ENCODE assay signal across 8 cellular contexts in the genomic region with DNA sequence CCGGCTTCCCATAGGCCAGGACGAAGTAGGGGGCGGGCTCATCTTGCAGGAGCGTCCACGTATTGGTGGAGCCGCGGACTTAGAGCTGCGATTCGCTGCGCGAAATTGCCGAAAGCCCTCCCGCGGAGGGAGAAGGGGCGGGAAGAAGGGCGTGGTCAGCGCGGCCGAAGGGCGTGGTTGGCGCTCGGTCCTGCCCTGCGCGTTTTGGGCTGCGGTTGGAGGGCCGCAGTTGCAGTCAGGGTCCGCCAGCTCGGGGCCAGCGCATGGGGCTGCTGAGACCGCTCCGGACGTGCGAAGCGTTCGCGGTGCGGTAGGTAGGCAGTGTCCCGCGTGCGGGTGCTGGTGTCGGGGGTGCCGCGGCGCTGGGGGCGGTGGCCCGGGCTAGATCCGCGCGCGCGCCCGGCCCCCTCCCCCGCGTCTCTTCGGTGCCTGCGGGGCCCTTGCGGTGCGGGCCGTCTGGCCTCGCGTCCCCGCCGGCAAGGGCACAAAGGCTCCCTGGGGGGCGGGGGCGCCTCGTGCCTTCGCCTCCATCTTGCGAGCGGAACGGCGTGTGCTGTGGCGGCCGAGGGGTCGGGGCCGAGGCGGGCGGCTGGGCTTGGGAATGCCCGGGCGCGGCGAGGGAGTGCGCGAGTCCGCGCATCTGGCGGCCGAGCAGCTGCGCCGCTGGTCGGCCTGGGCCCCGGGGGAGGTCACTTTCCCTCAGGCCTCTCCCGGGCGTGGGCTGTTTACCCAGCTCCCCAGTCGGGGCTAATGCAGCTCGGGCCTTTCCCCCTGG. TPM values are rescaled to one million over a fixed set of nuclear protein-coding genes. Genes with fewer than 3 reads are reported as not detected.
DNase-seq lines count a peak whose midpoint lies in the region; ATAC-seq and TF ChIP-seq lines count a peak whose summit lies in the region.

A gene with protein sequence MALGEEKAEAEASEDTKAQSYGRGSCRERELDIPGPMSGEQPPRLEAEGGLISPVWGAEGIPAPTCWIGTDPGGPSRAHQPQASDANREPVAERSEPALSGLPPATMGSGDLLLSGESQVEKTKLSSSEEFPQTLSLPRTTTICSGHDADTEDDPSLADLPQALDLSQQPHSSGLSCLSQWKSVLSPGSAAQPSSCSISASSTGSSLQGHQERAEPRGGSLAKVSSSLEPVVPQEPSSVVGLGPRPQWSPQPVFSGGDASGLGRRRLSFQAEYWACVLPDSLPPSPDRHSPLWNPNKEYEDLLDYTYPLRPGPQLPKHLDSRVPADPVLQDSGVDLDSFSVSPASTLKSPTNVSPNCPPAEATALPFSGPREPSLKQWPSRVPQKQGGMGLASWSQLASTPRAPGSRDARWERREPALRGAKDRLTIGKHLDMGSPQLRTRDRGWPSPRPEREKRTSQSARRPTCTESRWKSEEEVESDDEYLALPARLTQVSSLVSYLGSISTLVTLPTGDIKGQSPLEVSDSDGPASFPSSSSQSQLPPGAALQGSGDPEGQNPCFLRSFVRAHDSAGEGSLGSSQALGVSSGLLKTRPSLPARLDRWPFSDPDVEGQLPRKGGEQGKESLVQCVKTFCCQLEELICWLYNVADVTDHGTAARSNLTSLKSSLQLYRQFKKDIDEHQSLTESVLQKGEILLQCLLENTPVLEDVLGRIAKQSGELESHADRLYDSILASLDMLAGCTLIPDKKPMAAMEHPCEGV (plus strand): TSS at position 202 of the 775 bp plus-strand sequence. CDS start 13,029 bp downstream, outside the sequence.

- TF ChIP-seq CTCF in LNCaP clone FGC (IDR thresholded peaks at IDR 0.05; ENCODE audit: control insufficient read depth, extremely low read depth, insufficient read depth) (no peak), fibroblast of mammary gland (conservative IDR thresholded peaks at IDR 0.05; ENCODE audit: control insufficient read depth, insufficient read depth, low read depth, low read length) (no peak)

- H3K27me3 Mint-ChIP-seq in activated T-helper 2 cell treated with anti-CD3 and anti-CD28 coated beads, Interferon-gamma antibody, Interleukin-2, Interleukin-4, amounts not matched to agents 10 μg/mL and 5 μg/mL and 100 μg/mL, durations not matched to agents 14 hours and 24 hours and 36 hours (ENCODE audit: low read depth) = no peaks in the 10 kb centered on the region
- H3K27me3 Mint-ChIP-seq in naive thymus-derived CD4-positive, alpha-beta T cell = peaks cover 0 to 2% (median 0%) of the 10 kb centered on the region in 5 donors
- H3K27me3 Mint-ChIP-seq in stimulated activated memory B cell treated with anti-CD40 and anti-IgM and Interleukin-4, amounts not matched to agents 10 μg/mL and 1 μg/mL and 100 μg/mL, for 72 hours = no peaks in the 10 kb centered on the region

- peaks cover 4% of the 10 kb centered on the region for H3K36me3 Mint-ChIP-seq in activated T-helper 2 cell treated with anti-CD3 and anti-CD28 coated beads, Interferon-gamma antibody, Interleukin-2, Interleukin-4, amounts not matched to agents 10 μg/mL and 5 μg/mL and 100 μg/mL, durations not matched to agents 14 hours and 24 hours and 36 hours (ENCODE audit: low read depth)
- H3K36me3 Mint-ChIP-seq in naive thymus-derived CD4-positive, alpha-beta T cell = peaks cover 0 to 7% (median 0%) of the 10 kb centered on the region in 5 donors
- H3K36me3 Mint-ChIP-seq in stimulated activated memory B cell treated with anti-CD40 and anti-IgM and Interleukin-4, amounts not matched to agents 10 μg/mL and 1 μg/mL and 100 μg/mL, for 72 hours = peaks cover 14% of the 10 kb centered on the region

- H3K9me3 Mint-ChIP-seq in activated T-helper 2 cell treated with anti-CD3 and anti-CD28 coated beads, Interferon-gamma antibody, Interleukin-2, Interleukin-4, amounts not matched to agents 10 μg/mL and 5 μg/mL and 100 μg/mL, durations not matched to agents 14 hours and 24 hours and 36 hours = no peaks in the 10 kb centered on the region
- H3K9me3 Mint-ChIP-seq in naive thymus-derived CD4-positive, alpha-beta T cell = no peaks in the 10 kb centered on the region
- no peaks in the 10 kb centered on the region for H3K9me3 Mint-ChIP-seq in stimulated activated memory B cell treated with anti-CD40 and anti-IgM and Interleukin-4, amounts not matched to agents 10 μg/mL and 1 μg/mL and 100 μg/mL, for 72 hours

- peak within 1 kb of the TSS; percentile 60 for H3K4me3 ChIP-seq in LNCaP clone FGC (ENCODE audit: low read depth, low read length)
- H3K4me3 ChIP-seq in fibroblast of mammary gland (ENCODE audit: control insufficient read depth, low read depth, low read length) = peak within 1 kb of the TSS; percentile 76
- H3K4me3 ChIP-seq in naive thymus-derived CD4-positive, alpha-beta T cell (ENCODE audit: low read length) = peak within 1 kb of the TSS; percentile 54

- peak within 1 kb of the TSS; percentile 73 for H3K27ac Mint-ChIP-seq in activated T-helper 2 cell treated with anti-CD3 and anti-CD28 coated beads, Interferon-gamma antibody, Interleukin-2, Interleukin-4, amounts not matched to agents 10 μg/mL and 5 μg/mL and 100 μg/mL, durations not matched to agents 14 hours and 24 hours and 36 hours
- H3K27ac Mint-ChIP-seq in naive thymus-derived CD4-positive, alpha-beta T cell = peak within 1 kb of the TSS; percentile 84 to 97 (median 90)
- peak within 1 kb of the TSS; percentile 89 for H3K27ac Mint-ChIP-seq in stimulated activated memory B cell treated with anti-CD40 and anti-IgM and Interleukin-4, amounts not matched to agents 10 μg/mL and 1 μg/mL and 100 μg/mL, for 72 hours

- no peaks in the 10 kb centered on the region for H3K27me3 ChIP-seq in naive thymus-derived CD4-positive, alpha-beta T cell (ENCODE audit: control insufficient read depth in 2 of 2, insufficient read depth in 2 of 2, low read length in 2 of 2)

- intact Hi-C loops in activated T-helper 2 cell treated with anti-CD3 and anti-CD28 coated beads, Interferon-gamma antibody, Interleukin-2, Interleukin-4, amounts not matched to agents 10 μg/mL and 5 μg/mL and 100 μg/mL, durations not matched to agents 14 hours and 24 hours and 36 hours (cut with micrococcal nuclease) = loop anchor here (1.0 to 10.0 kb wide), 8 partner anchors 68 to 532 kb away; a partner anchor contains a TSS
- intact Hi-C loops in naive thymus-derived CD4-positive, alpha-beta T cell (cut with micrococcal nuclease) = loop anchor here (1.0 to 10.0 kb wide), 17 partner anchors 8 to 1468 kb away; a partner anchor contains a TSS

- CTCF ChIA-PET in naive thymus-derived CD4-positive, alpha-beta T cell (lab: Charles Lee) = interaction anchor here (0.5 to 2.1 kb wide), 6 partner anchors 15 to 115 kb away, joined by 3 to 8 read pairs (median 4); a partner anchor contains a TSS

- POLR2A ChIA-PET in naive thymus-derived CD4-positive, alpha-beta T cell (lab: Charles Lee) = interaction anchor here (0.7 to 5.6 kb wide), 17 partner anchors 9 to 288 kb away, joined by 3 to 51 read pairs (median 4); a partner anchor contains a TSS

- H3K36me3 ChIP-seq in naive thymus-derived CD4-positive, alpha-beta T cell (ENCODE audit: control insufficient read depth in 2 of 3, insufficient read depth in 3 of 3, low read length in 3 of 3) = no peaks in the 10 kb centered on the region

- ATAC-seq in naive thymus-derived CD4-positive, alpha-beta T cell = peak; percentile 96
- peak; percentile 96 for ATAC-seq in stimulated activated memory B cell treated with anti-CD40 and anti-IgM and Interleukin-4, amounts not matched to agents 10 μg/mL and 1 μg/mL and 100 μg/mL, for 72 hours

- DNase-seq in EL (peak; percentile 97), H4 (ENCODE audit: low spot score) (peak; percentile 97), LNCaP clone FGC (ENCODE audit: low read depth) (peak; percentile 71), RPMI8226 (peak; percentile 98), fibroblast of mammary gland (ENCODE audit: low read depth) (peak; percentile 96)
- peak; percentile 96 for DNase-seq in activated T-helper 2 cell treated with anti-CD3 and anti-CD28 coated beads, Interferon-gamma antibody, Interleukin-2, Interleukin-4, amounts not matched to agents 10 μg/mL and 5 μg/mL and 100 μg/mL, durations not matched to agents 14 hours and 24 hours and 36 hours (ENCODE audit: low spot score)
- DNase-seq in naive thymus-derived CD4-positive, alpha-beta T cell = peak; percentile 88 to 96 (median 95)

- H3K4me1 Mint-ChIP-seq in activated T-helper 2 cell treated with anti-CD3 and anti-CD28 coated beads, Interferon-gamma antibody, Interleukin-2, Interleukin-4, amounts not matched to agents 10 μg/mL and 5 μg/mL and 100 μg/mL, durations not matched to agents 14 hours and 24 hours and 36 hours (ENCODE audit: low read depth) = peaks cover 52% of the 10 kb centered on the region
- peaks cover 41 to 80% (median 61%) of the 10 kb centered on the region in 7 donors for H3K4me1 Mint-ChIP-seq in naive thymus-derived CD4-positive, alpha-beta T cell
- H3K4me1 Mint-ChIP-seq in stimulated activated memory B cell treated with anti-CD40 and anti-IgM and Interleukin-4, amounts not matched to agents 10 μg/mL and 1 μg/mL and 100 μg/mL, for 72 hours = peaks cover 67% of the 10 kb centered on the region

- H3K4me1 ChIP-seq in naive thymus-derived CD4-positive, alpha-beta T cell (ENCODE audit: control insufficient read depth in 2 of 2, insufficient read depth in 2 of 2, low read length in 2 of 2) = peaks cover 10 to 42% of the 10 kb centered on the region in 2 donors

- no peaks in the 10 kb centered on the region for H3K9me3 ChIP-seq in naive thymus-derived CD4-positive, alpha-beta T cell (ENCODE audit: control insufficient read depth in 2 of 3, low read length in 3 of 3)

- peak within 1 kb of the TSS; percentile 76 for H3K27ac ChIP-seq in naive thymus-derived CD4-positive, alpha-beta T cell (ENCODE audit: low read depth, low read length)

- H3K4me3 Mint-ChIP-seq in activated T-helper 2 cell treated with anti-CD3 and anti-CD28 coated beads, Interferon-gamma antibody, Interleukin-2, Interleukin-4, amounts not matched to agents 10 μg/mL and 5 μg/mL and 100 μg/mL, durations not matched to agents 14 hours and 24 hours and 36 hours (ENCODE audit: low read depth) = peak within 1 kb of the TSS; percentile 92
- peak within 1 kb of the TSS; percentile 79 to 99 (median 94) for H3K4me3 Mint-ChIP-seq in naive thymus-derived CD4-positive, alpha-beta T cell
- H3K4me3 Mint-ChIP-seq in stimulated activated memory B cell treated with anti-CD40 and anti-IgM and Interleukin-4, amounts not matched to agents 10 μg/mL and 1 μg/mL and 100 μg/mL, for 72 hours = peak within 1 kb of the TSS; percentile 99

RNA-seq across cellular contexts. Expression of the gene that starts here (rescaled TPM):
- 5.4 and 6.1 TPM in 2 replicates for total RNA-seq in H4 (2014; rRNA removed; shearing (Covaris generic))
- total RNA-seq in activated T-helper 2 cell treated with anti-CD3 and anti-CD28 coated beads, Interferon-gamma antibody, Interleukin-2, Interleukin-4, amounts not matched to agents 10 μg/mL and 5 μg/mL and 100 μg/mL, durations not matched to agents 14 hours and 24 hours and 36 hours = 5.9 and 6.1 TPM in 2 replicates
- 10 to 100 TPM in 4 of 5 experiments, 1 to 10 TPM in 1; 8.5 to 52.0 (median 20.8) TPM for total RNA-seq in naive thymus-derived CD4-positive, alpha-beta T cell
- polyA plus RNA-seq in naive thymus-derived CD4-positive, alpha-beta T cell = 10 to 100 TPM; 25.6 to 36.0 TPM

Comparison
In these comparisons a context has a peak if more than half of its experiments do, and no peak if none do; other contexts are left out.
1. Peak in every context shown above with its lines: DNase-seq, ATAC-seq, H3K4me3 ChIP-seq and H3K27ac ChIP-seq.